2 cellular contexts compared by ENCODE assay signal in genomic region chr17:55172612-55173011, GRCh38.
TF ChIP-seq lines count a peak whose summit lies in the region.

No MANE protein-coding gene starts in this region.

TF ChIP-seq in GM12878, 131 proteins besides CTCF, POLR2A, EP300 and RAD21:
- TF ChIP-seq USF2 (IDR thresholded peaks at IDR 0.05; ENCODE audit: borderline replicate concordance, low read depth, low read length) = no peak

TF ChIP-seq in HepG2, 621 proteins besides CTCF, POLR2A, EP300 and RAD21:
- TF ChIP-seq ZNF792 (CRISPR knock-in tag; IDR thresholded peaks at IDR 0.05) (no peak), ZNF362 (CRISPR knock-in tag; IDR thresholded peaks at IDR 0.05; ENCODE audit: borderline replicate concordance) (no peak)
